In the genomic region with DNA sequence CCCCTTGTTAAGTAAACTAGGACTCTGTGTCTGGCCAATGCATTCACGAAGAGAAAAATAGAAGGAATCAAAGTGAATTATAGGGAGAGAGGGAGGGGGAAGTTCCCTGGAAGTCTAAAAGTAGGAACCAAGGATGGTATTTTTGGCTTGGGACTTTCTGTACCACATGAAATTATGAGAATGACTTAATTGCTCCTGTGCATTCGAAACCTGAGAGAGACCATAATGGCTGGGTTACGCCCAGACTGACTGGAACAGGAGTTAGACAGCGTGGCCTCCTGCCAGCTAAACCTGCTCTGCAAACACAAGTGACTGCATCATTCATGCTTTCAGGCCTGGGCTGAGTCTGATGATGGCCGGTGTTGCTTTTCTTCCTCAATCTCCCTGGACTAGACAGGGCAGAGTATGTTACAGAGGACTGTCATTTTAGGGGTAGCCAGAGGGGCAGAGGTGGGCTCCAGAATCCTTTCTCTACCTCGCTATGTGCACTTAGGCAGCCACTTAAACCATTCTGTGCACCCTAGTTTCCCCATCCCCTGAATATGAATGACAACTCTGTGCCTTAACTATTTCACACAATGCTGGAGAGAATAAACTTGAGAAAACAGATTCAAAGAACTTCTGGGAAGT, we compare ENCODE assay signal across 8 cellular contexts. TPM values are rescaled to one million over a fixed set of nuclear protein-coding genes. Genes with fewer than 3 reads are reported as not detected.
DNase-seq lines count a peak whose midpoint lies in the region; ATAC-seq, FAIRE-seq and TF ChIP-seq lines count a peak whose summit lies in the region.

No MANE protein-coding gene starts in this region.

- no peaks in the 10 kb centered on the region for H3K9me3 ChIP-seq in sigmoid colon

- no peak for FAIRE-seq in D721Med (lab: Jason Lieb, UNC)

- peaks cover 0 to 37% (median 29%) of the 10 kb centered on the region in 4 donors for H3K4me1 ChIP-seq in sigmoid colon

- intact Hi-C loops in sigmoid colon (cut with DNase I): no loop called here

- no peaks in the 10 kb centered on the region for H3K27me3 ChIP-seq in sigmoid colon

- TF ChIP-seq CTCF in sigmoid colon (IDR thresholded peaks at IDR 0.05) (no peak), D721Med (IDR thresholded peaks at IDR 0.05; ENCODE audit: insufficient read depth, missing control alignments) (no peak)

- no peaks in the 10 kb centered on the region for H3K36me3 ChIP-seq in sigmoid colon

- ATAC-seq in GM18511 (IDR thresholded peaks at IDR 0.05; ENCODE audit: unreplicated experiment) (peak; percentile 86), HG02870 (IDR thresholded peaks at IDR 0.05; ENCODE audit: unreplicated experiment) (peak; percentile 77)

- DNase-seq in NCI-H2107 (lab: John Stamatoyannopoulos, UW) (peak; percentile 15), epithelial cell of prostate (ENCODE audit: low read depth, low spot score) (peak; percentile 86), sigmoid colon (peak; percentile 80), D721Med (ENCODE audit: insufficient read length, low spot score) (no peak), NCI-H1694 treated with DMSO at 0.1 percent for 48 hours (lab: John Stamatoyannopoulos, UW) (no peak)
- DNase-seq in stimulated activated CD4-positive, alpha-beta T cell treated with anti-CD3 and anti-CD28 coated beads, Interleukin-2, amount 100 ng/mL, for 24 hours: no peak

- TF ChIP-seq EP300 in sigmoid colon (IDR thresholded peaks at IDR 0.05): peak in 1 of 4 donors; percentile 43

- TF ChIP-seq POLR2A in sigmoid colon (IDR thresholded peaks at IDR 0.05): no peak

- H3K27ac ChIP-seq in epithelial cell of prostate (peak overlapping the region; percentile 70), sigmoid colon (peak overlapping the region in 2 of 4 donors; percentile 50 to 62)

- WGBS in sigmoid colon, 2 donors: 14 to 53% methylated on average over 6 of the region's 6 CpGs

- H3K4me3 ChIP-seq in sigmoid colon: no peak overlapping the region

RNA-seq across cellular contexts. Expression of gene MYO1E, which starts 58.9 kb away (rescaled TPM):
- 10 to 100 TPM; 20.6 to 32.1 (median 22.9) TPM for total RNA-seq in sigmoid colon
- 10 to 100 TPM; 44.4 to 92.2 (median 74.1) TPM for polyA plus RNA-seq in sigmoid colon

Comparison
In these comparisons a context has a peak if more than half of its experiments do, and no peak if none do; other contexts are left out.
1. DNase-seq: peak in NCI-H2107 (single experiment), epithelial cell of prostate (single experiment) and sigmoid colon (single experiment); none in stimulated activated CD4-positive, alpha-beta T cell treated with anti-CD3 and anti-CD28 coated beads, Interleukin-2, amount 100 ng/mL, for 24 hours (0 of 2), D721Med (single experiment) and NCI-H1694 treated with DMSO at 0.1 percent for 48 hours (single experiment).